8 cellular contexts compared by ENCODE assay signal in genomic region chr5:141512390-141513020, GRCh38. TPM values are rescaled to one million over a fixed set of nuclear protein-coding genes. Genes with fewer than 3 reads are reported as not detected.
A peak's percentile ranks its signal among the peaks of the same experiment; 100 is the strongest.
DNase-seq lines count a peak whose midpoint lies in the region; ATAC-seq and TF ChIP-seq lines count a peak whose summit lies in the region.

No MANE protein-coding gene starts in this region.

- H3K27me3 ChIP-seq in lower lobe of right lung (ENCODE audit: low read depth) = no peaks in the 10 kb centered on the region

- DNase-seq in NCI-H345 (lab: John Stamatoyannopoulos, UW) = peak; percentile 69
- no peak for DNase-seq in NCI-H345 treated with DMSO at 0.1 percent for 48 hours (lab: John Stamatoyannopoulos, UW; ENCODE audit: unreplicated experiment)
- peak; percentile 76 for DNase-seq in NCI-H1694 (lab: John Stamatoyannopoulos, UW)
- DNase-seq in activated CD4-positive, alpha-beta T cell treated with anti-CD3 and anti-CD28 coated beads, Interleukin-2, amount 50 U/mL, for 48 hours = peak; percentile 93 to 94
- peak; percentile 89 for DNase-seq in dermis blood vessel endothelial cell
- DNase-seq in lower lobe of right lung = peak; percentile 91
- peak; percentile 75 to 88 (median 79) for DNase-seq in stimulated activated CD4-positive, alpha-beta T cell treated with anti-CD3 and anti-CD28 coated beads, TNF-alpha, amount 100 ng/mL, for 48 hours (ENCODE audit: low read depth in 3 of 3)
- no peak for DNase-seq in globus pallidus (ENCODE audit: low spot score)

- peak; percentile 92 for TF ChIP-seq CTCF in lower lobe of right lung (IDR thresholded peaks at IDR 0.05)

- no peaks in the 10 kb centered on the region for H3K9me3 ChIP-seq in lower lobe of right lung

- intact Hi-C loops in lower lobe of right lung (cut with DNase I) = no loop called here

- ATAC-seq in lower lobe of right lung = peak; percentile 72 to 75

- H3K27ac ChIP-seq in lower lobe of right lung = peak overlapping the region; percentile 87

- peak overlapping the region; percentile 64 for H3K4me3 ChIP-seq in lower lobe of right lung

- peaks cover 45% of the 10 kb centered on the region for H3K36me3 ChIP-seq in lower lobe of right lung

- peaks cover 76% of the 10 kb centered on the region for H3K4me1 ChIP-seq in lower lobe of right lung

RNA-seq across cellular contexts. Expression of gene PCDHGC5, which starts 23.6 kb away (rescaled TPM):
- total RNA-seq in dermis blood vessel endothelial cell (0.56 and 1.5 TPM in 2 replicates), lower lobe of right lung (1.8 TPM)

RNA-seq across cellular contexts. Expression of gene PCDHGC4, which starts 27.7 kb away (rescaled TPM):
- total RNA-seq in dermis blood vessel endothelial cell = 1.2 and 1.5 TPM in 2 replicates
- 1.5 TPM for total RNA-seq in lower lobe of right lung

RNA-seq across cellular contexts. Expression of gene PCDHGC3, which starts 36.7 kb away (rescaled TPM):
- total RNA-seq in dermis blood vessel endothelial cell = 19.4 and 25.1 TPM in 2 replicates
- 82.4 TPM for total RNA-seq in lower lobe of right lung

Comparison
In these comparisons a context has a peak if more than half of its experiments do, and no peak if none do; other contexts are left out.
1. DNase-seq: peak in NCI-H345 (single experiment), NCI-H1694 (single experiment), activated CD4-positive, alpha-beta T cell treated with anti-CD3 and anti-CD28 coated beads, Interleukin-2, amount 50 U/mL, for 48 hours (2 of 2), dermis blood vessel endothelial cell (single experiment), lower lobe of right lung (single experiment) and stimulated activated CD4-positive, alpha-beta T cell treated with anti-CD3 and anti-CD28 coated beads, TNF-alpha, amount 100 ng/mL, for 48 hours (3 of 3); none in NCI-H345 treated with DMSO at 0.1 percent for 48 hours (single experiment) and globus pallidus (single experiment).